10 cellular contexts compared by ENCODE assay signal in the genomic region with DNA sequence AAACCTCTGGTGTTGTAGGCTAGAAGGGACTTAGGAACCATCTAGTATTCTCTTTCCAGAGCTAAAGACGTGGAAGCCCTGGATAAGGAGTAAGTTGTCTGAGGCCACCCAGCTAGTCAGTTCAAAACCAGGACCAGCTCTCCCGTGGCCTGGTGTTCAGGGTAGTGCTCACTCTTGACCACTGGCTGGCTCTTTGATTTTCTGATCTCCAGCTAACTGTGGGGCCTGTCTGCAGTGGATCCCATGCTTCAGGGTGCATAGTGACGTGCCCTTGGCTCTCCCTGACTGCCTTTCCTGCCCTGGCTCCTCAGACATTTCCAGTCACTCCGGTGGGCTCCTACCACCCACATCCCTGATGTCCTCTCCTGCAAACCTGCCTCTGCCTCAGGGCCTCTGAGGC. TPM values are rescaled to one million over a fixed set of nuclear protein-coding genes. Genes with fewer than 3 reads are reported as not detected.
DNase-seq lines count a peak whose midpoint lies in the region; ATAC-seq, FAIRE-seq and TF ChIP-seq lines count a peak whose summit lies in the region.
"Had no signal": no experiment of that assay in that cellular context is flagged by ENCODE, and none has a peak within 500 bp of the region (broad histone marks: within the 10 kb centered on the region; RNA-seq: fewer than 3 reads in every experiment).

No MANE protein-coding gene starts in this region.

- H3K4me3 Mint-ChIP-seq in nephron progenitor cell, result peak overlapping the region; percentile 85

- no peak for FAIRE-seq in A549 (lab: Jason Lieb, UNC)

- no TSS peak for BruUV-seq in PC-9 (replicated peaks; lab: Mats Ljungman, UMichigan)

- TF ChIP-seq CTCF in A549 (IDR thresholded peaks at IDR 0.05), result no peak
- no peak for TF ChIP-seq CTCF in PC-9 (conservative IDR thresholded peaks at IDR 0.05)
- TF ChIP-seq CTCF in nephron progenitor cell (IDR thresholded peaks at IDR 0.05), result no peak

- H3K4me1 ChIP-seq in A549 (peaks cover 37% of the 10 kb centered on the region), PC-9 (replicated peaks; ENCODE audit: insufficient read depth) (peaks cover 53% of the 10 kb centered on the region), esophagus (ENCODE audit: control insufficient read depth in 2 of 2, insufficient read depth in 2 of 2, low read length in 1 of 2) (peaks cover 2 to 11% of the 10 kb centered on the region in 2 donors)

- CTCF ChIA-PET in A549 (lab: Yijun Ruan, JAX), result interaction anchor here (0.6 to 0.9 kb wide), 4 partner anchors 13 to 90 kb away, joined by 3 to 4 read pairs (median 3); no protein-coding TSS in a partner anchor
- CTCF ChIA-PET in PC-9 (lab: Charles Lee), result no interaction called here

- DNase-seq in A549 (ENCODE audit: low read depth in 1 of 2, low spot score in 1 of 2) (no peak), PC-9 (no peak), nephron progenitor cell (no peak), NCI-H2171 (lab: John Stamatoyannopoulos, UW) (no peak), GM19238 (ENCODE audit: insufficient read length, low spot score) (no peak), NCI-H446 treated with DMSO at 0.1 percent for 48 hours (lab: John Stamatoyannopoulos, UW) (no peak)
- DNase-seq: cerebellar nuclear complex, SHP77 had no signal

- H3K79me2 ChIP-seq in PC-9 (ENCODE audit: low read depth), result peaks cover 31% of the 10 kb centered on the region

- TF ChIP-seq POLR2A in A549 (IDR thresholded peaks at IDR 0.05; ENCODE audit: low read length), result no peak

- H3F3A ChIP-seq in PC-9 (ENCODE audit: insufficient read depth, low read depth), result peaks cover 14% of the 10 kb centered on the region; the same call in 1 of the 2 replicates

- H3K9me3 Mint-ChIP-seq in nephron progenitor cell, result no peaks in the 10 kb centered on the region

- H3K4me3 ChIP-seq in A549 (peak overlapping the region; percentile 81), PC-9 (peak overlapping the region; percentile 61), esophagus (ENCODE audit: low read depth in 1 of 2, low read length in 2 of 2) (peak overlapping the region; percentile 28 to 32)

- no peaks in the 10 kb centered on the region for H4K20me1 ChIP-seq in PC-9 (ENCODE audit: insufficient read depth)

- POLR2A ChIA-PET in A549 (lab: Yijun Ruan, JAX), result no interaction called here
- POLR2A ChIA-PET in PC-9 (lab: Charles Lee; ENCODE audit: unreplicated experiment), result no interaction called here

- peaks cover 20% of the 10 kb centered on the region for H3K36me3 Mint-ChIP-seq in nephron progenitor cell (ENCODE audit: low read depth)

- WGBS in A549 (ENCODE audit: missing lambda C conversion rate), result 67% methylated on average over 4 of the region's 4 CpGs
- 55 to 67% methylated on average over 4 of the region's 4 CpGs for WGBS in esophagus, 2 donors

- H3K27me3 ChIP-seq in PC-9 (ENCODE audit: insufficient read depth, low read depth) (no peaks in the 10 kb centered on the region), esophagus (ENCODE audit: control insufficient read depth in 1 of 2, insufficient read depth in 2 of 2, low read length in 2 of 2) (peaks cover 0 to 6% of the 10 kb centered on the region in 2 donors)

- no peak for TF ChIP-seq RAD21 in A549 (conservative IDR thresholded peaks at IDR 0.05 in 1 of 2, IDR thresholded peaks at IDR 0.05 in 1 of 2)

- peak in 1 of 2 experiments; percentile 58; a peak in 4 of 6 replicates for ATAC-seq in A549
- ATAC-seq in GM21423 (IDR thresholded peaks at IDR 0.05; ENCODE audit: unreplicated experiment), result no peak

- H3K4me1 Mint-ChIP-seq in nephron progenitor cell, result peaks cover 76% of the 10 kb centered on the region

- no peaks in the 10 kb centered on the region for H3K9me2 ChIP-seq in PC-9 (ENCODE audit: insufficient read depth)

- no peak overlapping the region for H2AFZ ChIP-seq in PC-9

- H3K9me3 ChIP-seq in A549, result no peaks in the 10 kb centered on the region
- H3K9me3 ChIP-seq in PC-9 (ENCODE audit: insufficient read depth, low read depth), result no peaks in the 10 kb centered on the region
- no peaks in the 10 kb centered on the region for H3K9me3 ChIP-seq in esophagus (ENCODE audit: control insufficient read depth in 2 of 2, insufficient read depth in 1 of 2, low read depth in 1 of 2, low read length in 1 of 2)

- intact Hi-C loops in PC-9 (cut with micrococcal nuclease; ENCODE audit: unreplicated experiment), result no loop called here

- TF ChIP-seq EP300 in A549 (IDR thresholded peaks at IDR 0.05), result no peak

- peak overlapping the region; percentile 86 for H3K27ac Mint-ChIP-seq in nephron progenitor cell

- H3K27ac ChIP-seq in A549 (peak overlapping the region; percentile 98 to 99), PC-9 (peak overlapping the region; percentile 24; the same call in 1 of the 2 replicates), esophagus (ENCODE audit: low read depth in 2 of 2, low read length in 1 of 2) (peak overlapping the region; percentile 58 to 74)

- H3K27me3 Mint-ChIP-seq in nephron progenitor cell (ENCODE audit: low read depth, poor library complexity), result peaks cover 10% of the 10 kb centered on the region

- H3K4me2 ChIP-seq in A549 (peak overlapping the region; percentile 92), PC-9 (peak overlapping the region; percentile 81)

- H3K36me3 ChIP-seq in PC-9 (ENCODE audit: low read depth) (no peaks in the 10 kb centered on the region), esophagus (ENCODE audit: control insufficient read depth in 2 of 2, insufficient read depth in 2 of 2, low read length in 1 of 2) (no peaks in the 10 kb centered on the region)

TF ChIP-seq in A549, 52 proteins besides CTCF, POLR2A, EP300 and RAD21:
- TF ChIP-seq FOXS1 (CRISPR knock-in tag; IDR thresholded peaks at IDR 0.05), result no peak
- no peak for TF ChIP-seq ELK1 (IDR thresholded peaks at IDR 0.05; ENCODE audit: low read depth, low read length)
- no peak for TF ChIP-seq KDM5A (IDR thresholded peaks at IDR 0.05)
- TF ChIP-seq ZNF302 (CRISPR knock-in tag; IDR thresholded peaks at IDR 0.05), result no peak
- no peak for TF ChIP-seq BCL3 (IDR thresholded peaks at IDR 0.05)
- no peak for TF ChIP-seq MAFK (IDR thresholded peaks at IDR 0.05; ENCODE audit: partially characterized antibody)

RNA-seq across cellular contexts. Expression of gene CLMP, which starts 1.3 kb away (rescaled TPM):
- polyA plus RNA-seq in A549 (2011; rRNA removed), result 15.7 and 19.0 TPM in 2 replicates
- polyA plus RNA-seq in A549 (2012; cell fraction: cytosol; rRNA removed), result 6.2 TPM in 2 replicates
- polyA plus RNA-seq in A549 (2012; cell fraction: nucleus; rRNA removed), result 3.3 TPM in 2 replicates
- polyA plus RNA-seq in A549 (2017; fragmentation: RNase III; extraction: RNeasy Plus Mini Kit Qiagen cat#74134 plus additional on column Dnase treatment), result 16.9 to 18.2 TPM (median 17.1 TPM) in 3 replicates
- polyA minus RNA-seq in A549 (2011; rRNA and poly(A)+ RNA removed), result 36.2 and 41.9 TPM in 2 replicates
- 5.4 and 6.1 TPM in 2 replicates for total RNA-seq in PC-9 (2021)
- polyA plus RNA-seq in esophagus, result 1 to 10 TPM; 2.9 to 4.2 TPM

Comparison
In these comparisons a context has a peak if more than half of its experiments do, and no peak if none do; other contexts are left out.
1. H3K27ac ChIP-seq: peak in every context shown above with its lines; median percentile 98 in A549; 66 in esophagus; 24 in PC-9.
2. H3K4me3 ChIP-seq: peak in every context shown above with its lines; median percentile 81 in A549; 61 in PC-9; 30 in esophagus.